Comparison of ENCODE assay signal across 19 cellular contexts in genomic region chr14:93857081-93857480, GRCh38.
DNase-seq lines count a peak whose midpoint lies in the region; ATAC-seq lines count a peak whose summit lies in the region.
"Had no signal": no experiment of that assay in that cellular context is flagged by ENCODE, and none has a peak within 500 bp of the region (broad histone marks: within the 10 kb centered on the region; RNA-seq: fewer than 3 reads in every experiment).

No MANE protein-coding gene starts in this region.

- no peaks in the 10 kb centered on the region for H4K20me1 ChIP-seq in BLaER1

- peak overlapping the region; percentile 18 for H3K4me2 ChIP-seq in BLaER1
- H3K4me2 ChIP-seq: A549, KMS-11 had no signal

- H3K9me3 ChIP-seq in BLaER1: no peaks in the 10 kb centered on the region
- H3K9me3 ChIP-seq: A549 had no signal

- no peak overlapping the region for H3K9ac ChIP-seq in BLaER1
- H3K9ac ChIP-seq: KMS-11 had no signal

- no peaks in the 10 kb centered on the region for H3K36me3 ChIP-seq in BLaER1

- no peaks in the 10 kb centered on the region for H3K27me3 ChIP-seq in BLaER1

- peak; percentile 90 for DNase-seq in G401 (ENCODE audit: low spot score)
- DNase-seq in NCI-H2171 treated with DMSO at 0.1 percent for 48 hours (lab: John Stamatoyannopoulos, UW): peak; percentile 88
- DNase-seq in cerebellar nuclear complex (lab: John Stamatoyannopoulos, UW): peak; percentile 40 to 77
- no peak for DNase-seq in SK-N-DZ (ENCODE audit: low spot score)
- DNase-seq in GM19240 (ENCODE audit: insufficient read length, low spot score): no peak
- no peak for DNase-seq in RKO (ENCODE audit: low spot score)
- DNase-seq: CD4-positive, CD25-positive, alpha-beta regulatory T cell; DND-41; GF-D8; NCI-H1092; NCI-H1930; NCI-H510A treated with DMSO at 0.1 percent for 48 hours; PC-3; T-cell had no signal

- no peak overlapping the region for H3K4me3 ChIP-seq in BLaER1
- H3K4me3 ChIP-seq: A549 had no signal

- in situ Hi-C loops in G401 (cut with HindIII; ENCODE audit: low sequenced_read_pairs): no loop called here

- no peak for ATAC-seq in GM18498 (IDR thresholded peaks at IDR 0.05; ENCODE audit: unreplicated experiment)
- ATAC-seq: PC-3, T-cell had no signal

- no peak overlapping the region for H3K27ac ChIP-seq in BLaER1
- H3K27ac ChIP-seq: A549, KMS-11, SK-N-MC had no signal

- peaks cover 9% of the 10 kb centered on the region; the same call in 1 of the 2 replicates for H3K4me1 ChIP-seq in BLaER1
- H3K4me1 ChIP-seq: A549 had no signal

Comparison
In these comparisons a context has a peak if more than half of its experiments do, and no peak if none do; other contexts are left out.
1. DNase-seq: peak in G401 (single experiment), NCI-H2171 treated with DMSO at 0.1 percent for 48 hours (single experiment) and cerebellar nuclear complex (2 of 2); none in SK-N-DZ (single experiment), GM19240 (single experiment) and RKO (single experiment).